In genomic region chr2:54454922-54455583, GRCh38 we compare ENCODE assay signal across 9 cellular contexts. TPM values are rescaled to one million over a fixed set of nuclear protein-coding genes. Genes with fewer than 3 reads are reported as not detected.
DNase-seq lines count a peak whose midpoint lies in the region; ATAC-seq, FAIRE-seq and TF ChIP-seq lines count a peak whose summit lies in the region.
"Had no signal": no experiment of that assay in that cellular context is flagged by ENCODE, and none has a peak within 500 bp of the region (broad histone marks: within the 10 kb centered on the region; RNA-seq: fewer than 3 reads in every experiment).

No MANE protein-coding gene starts in this region.

- CTCF ChIA-PET in endothelial cell of umbilical vein (lab: Charles Lee) = no interaction called here

- H2AFZ ChIP-seq in DND-41 (ENCODE audit: low read depth, low read length) (no peak overlapping the region), endothelial cell of umbilical vein (ENCODE audit: low read depth, low read length) (peak overlapping the region; percentile 91)

- peak overlapping the region; percentile 68 for H3K4me3 Mint-ChIP-seq in natural killer cell treated with Interleukin-12 subunit alpha and Interleukin-12 subunit beta and Interleukin-15 and Interleukin-18, amount 100 ng/mL, for 72 hours

- H3K4me1 ChIP-seq in DND-41 (ENCODE audit: insufficient read depth, low read length) (peaks cover 24% of the 10 kb centered on the region), endothelial cell of umbilical vein (ENCODE audit: control insufficient read depth, extremely low read depth, insufficient read depth, low read length) (peaks cover 28% of the 10 kb centered on the region)

- intact Hi-C loops in endothelial cell of umbilical vein (cut with micrococcal nuclease) = loop anchor here (5.0 to 10.0 kb wide), 3 partner anchors 117 to 490 kb away; no protein-coding TSS in a partner anchor

- no peaks in the 10 kb centered on the region for H3K27me3 ChIP-seq in DND-41 (ENCODE audit: insufficient read depth, low read length, poor library complexity)
- H3K27me3 ChIP-seq in endothelial cell of umbilical vein (ENCODE audit: control insufficient read depth in 2 of 2, insufficient read depth in 2 of 2, low read length in 2 of 2) = no peaks in the 10 kb centered on the region

- dilution Hi-C loops in endothelial cell of umbilical vein (cut with MboI; ENCODE audit: extremely low pct_ligation_motif_present, low sequenced_read_pairs) = no loop called here

- FAIRE-seq in endothelial cell of umbilical vein (lab: Jason Lieb, UNC) = no peak
- FAIRE-seq: K562 had no signal

- no peak for TF ChIP-seq CTCF in DND-41 (IDR thresholded peaks at IDR 0.05; ENCODE audit: borderline replicate concordance, extremely low read depth, low read length, poor library complexity, severe bottlenecking)
- TF ChIP-seq CTCF in endothelial cell of umbilical vein (IDR thresholded peaks at IDR 0.05; ENCODE audit: extremely low read depth in 1 of 2, insufficient read depth in 1 of 2, low read depth in 1 of 2, low read length in 2 of 2) = no peak

- H3K27me3 Mint-ChIP-seq in natural killer cell treated with Interleukin-12 subunit alpha and Interleukin-12 subunit beta and Interleukin-15 and Interleukin-18, amount 100 ng/mL, for 72 hours = peaks cover 30 to 42% of the 10 kb centered on the region in 2 donors

- no peak for TF ChIP-seq POLR2A in endothelial cell of umbilical vein (IDR thresholded peaks at IDR 0.05; ENCODE audit: low read depth, low read length)

- no peaks in the 10 kb centered on the region for H3K9me1 ChIP-seq in endothelial cell of umbilical vein (replicated peaks; ENCODE audit: control insufficient read depth, extremely low read depth, insufficient read depth, low read length)

- H3K9ac ChIP-seq in DND-41 (ENCODE audit: low read depth, low read length) = no peak overlapping the region
- peak overlapping the region; percentile 68 for H3K9ac ChIP-seq in endothelial cell of umbilical vein (replicated peaks; ENCODE audit: extremely low read depth, insufficient read depth, low read length)

- H3K27ac ChIP-seq in DND-41 (ENCODE audit: low read length) (no peak overlapping the region), endothelial cell of umbilical vein (ENCODE audit: insufficient read depth, low read depth, low read length) (peak overlapping the region; percentile 56)

- H3K9me3 Mint-ChIP-seq in natural killer cell treated with Interleukin-12 subunit alpha and Interleukin-12 subunit beta and Interleukin-15 and Interleukin-18, amount 100 ng/mL, for 72 hours = no peaks in the 10 kb centered on the region

- no peaks in the 10 kb centered on the region for H4K20me1 ChIP-seq in DND-41 (ENCODE audit: insufficient read depth, low read length)
- H4K20me1 ChIP-seq in endothelial cell of umbilical vein (replicated peaks; ENCODE audit: control insufficient read depth, extremely low read depth, insufficient read depth, low read length) = peaks cover 6% of the 10 kb centered on the region

- H3K9me3 ChIP-seq in DND-41 (ENCODE audit: insufficient read depth, low read length, severe bottlenecking) (no peaks in the 10 kb centered on the region), endothelial cell of umbilical vein (replicated peaks; ENCODE audit: control insufficient read depth, insufficient read depth, low read length) (no peaks in the 10 kb centered on the region)

- no peaks in the 10 kb centered on the region for H3K36me3 Mint-ChIP-seq in natural killer cell treated with Interleukin-12 subunit alpha and Interleukin-12 subunit beta and Interleukin-15 and Interleukin-18, amount 100 ng/mL, for 72 hours

- DNase-seq in DND-41 (no peak), RPMI8226 (peak; percentile 34), endothelial cell of umbilical vein (ENCODE audit: low read depth, low spot score) (peak; percentile 35), NCI-H82 treated with DMSO at 0.1 percent for 48 hours (lab: John Stamatoyannopoulos, UW; ENCODE audit: unreplicated experiment) (no peak), dedifferentiated amniotic fluid mesenchymal stem cell (ENCODE audit: extremely low spot score) (no peak), DMS 273 (lab: John Stamatoyannopoulos, UW; ENCODE audit: unreplicated experiment) (no peak), NCI-H1092 treated with DMSO at 0.1 percent for 48 hours (lab: John Stamatoyannopoulos, UW) (no peak)
- no peak for DNase-seq in natural killer cell treated with Interleukin-12 subunit alpha and Interleukin-12 subunit beta and Interleukin-15 and Interleukin-18, amount 100 ng/mL, for 72 hours (ENCODE audit: low spot score)

- no peak for ATAC-seq in DND-41 (ENCODE audit: insufficient read depth, low read depth)
- no peak for ATAC-seq in natural killer cell treated with Interleukin-12 subunit alpha and Interleukin-12 subunit beta and Interleukin-15 and Interleukin-18, amount 100 ng/mL, for 72 hours

- H3K4me2 ChIP-seq in DND-41 (ENCODE audit: insufficient read depth, low read length) = peak overlapping the region; percentile 86; the same call in 1 of the 2 replicates
- H3K4me2 ChIP-seq in endothelial cell of umbilical vein (ENCODE audit: insufficient read depth, low read length) = peak overlapping the region; percentile 78

- POLR2A ChIA-PET in endothelial cell of umbilical vein (lab: Charles Lee) = interaction anchor here (1.0 kb wide), 1 partner anchor 126 kb away, joined by 4 read pairs; no protein-coding TSS in a partner anchor

- H3K4me3 ChIP-seq in DND-41 (ENCODE audit: low read depth in 1 of 2, low read length in 2 of 2) = no peak overlapping the region
- peak overlapping the region; percentile 60 to 77 (median 68) for H3K4me3 ChIP-seq in endothelial cell of umbilical vein (replicated peaks in 1 of 3; ENCODE audit: insufficient read depth in 1 of 3, low read depth in 1 of 3, low read length in 3 of 3)
- H3K4me3 ChIP-seq: K562 had no signal

- peaks cover 13% of the 10 kb centered on the region in 2 donors for H3K4me1 Mint-ChIP-seq in natural killer cell treated with Interleukin-12 subunit alpha and Interleukin-12 subunit beta and Interleukin-15 and Interleukin-18, amount 100 ng/mL, for 72 hours (ENCODE audit: low read depth in 2 of 2)

- H3K79me2 ChIP-seq in DND-41 (ENCODE audit: insufficient read depth, low read length) (no peaks in the 10 kb centered on the region), endothelial cell of umbilical vein (ENCODE audit: control insufficient read depth, insufficient read depth, low read length) (peaks cover 29% of the 10 kb centered on the region)

- H3K36me3 ChIP-seq in DND-41 (ENCODE audit: insufficient read depth, low read length) (no peaks in the 10 kb centered on the region; the same call in 1 of the 2 replicates), endothelial cell of umbilical vein (ENCODE audit: control insufficient read depth in 2 of 2, extremely low read depth in 1 of 2, insufficient read depth in 2 of 2, low read length in 2 of 2) (no peaks in the 10 kb centered on the region)

- BruUV-seq in endothelial cell of umbilical vein (replicated peaks; lab: Mats Ljungman, UMichigan) = TSS peak; percentile 69

- no peak overlapping the region for H3K27ac Mint-ChIP-seq in natural killer cell treated with Interleukin-12 subunit alpha and Interleukin-12 subunit beta and Interleukin-15 and Interleukin-18, amount 100 ng/mL, for 72 hours

TF ChIP-seq in endothelial cell of umbilical vein, 7 proteins besides CTCF, POLR2A, EP300 and RAD21:
- TF ChIP-seq POLR2AphosphoS5 (IDR thresholded peaks at IDR 0.05; ENCODE audit: insufficient read depth, low read depth, low read length) = no peak
- no peak for TF ChIP-seq MYC (IDR thresholded peaks at IDR 0.05; ENCODE audit: low read depth, low read length)
- TF ChIP-seq GATA2 (IDR thresholded peaks at IDR 0.05; ENCODE audit: insufficient read depth, insufficient read length, low read depth, low read length) = no peak
- no peak for TF ChIP-seq JUN (IDR thresholded peaks at IDR 0.05; ENCODE audit: borderline replicate concordance, insufficient read depth, insufficient read length, low read depth)
- TF ChIP-seq FOS (IDR thresholded peaks at IDR 0.05; ENCODE audit: borderline replicate concordance, insufficient read depth, low read length) = no peak

RNA-seq across cellular contexts. Expression of gene SPTBN1, which starts 1.1 kb away (rescaled TPM):
- total RNA-seq in endothelial cell of umbilical vein = 320 and 328 TPM in 2 replicates
- 49.1 and 63.3 TPM in 2 replicates for polyA plus RNA-seq in endothelial cell of umbilical vein
- 38.1 and 40.3 TPM in 2 replicates for polyA plus RNA-seq in endothelial cell of umbilical vein (2011; cell fraction: cytosol; rRNA removed)
- 600 and 687 TPM in 2 replicates for polyA plus RNA-seq in endothelial cell of umbilical vein (2011; cell fraction: nucleus; rRNA removed)
- polyA plus RNA-seq in endothelial cell of umbilical vein (2012) = 196 and 207 TPM in 2 replicates
- polyA minus RNA-seq in endothelial cell of umbilical vein = 232 and 261 TPM in 2 replicates
- 23.1 TPM for polyA minus RNA-seq in endothelial cell of umbilical vein (2011; cell fraction: cytosol; rRNA and poly(A)+ RNA removed)
- 636 and 685 TPM in 2 replicates for polyA minus RNA-seq in endothelial cell of umbilical vein (2011; cell fraction: nucleus; rRNA and poly(A)+ RNA removed)
- total RNA-seq in natural killer cell treated with Interleukin-12 subunit alpha and Interleukin-12 subunit beta and Interleukin-15 and Interleukin-18, amount 100 ng/mL, for 72 hours = 10 to 100 TPM; 39.1 to 41.8 TPM

Comparison
In these comparisons a context has a peak if more than half of its experiments do, and no peak if none do; other contexts are left out.
1. DNase-seq: peak in RPMI8226 (single experiment) and endothelial cell of umbilical vein (single experiment); none in DND-41 (single experiment), natural killer cell treated with Interleukin-12 subunit alpha and Interleukin-12 subunit beta and Interleukin-15 and Interleukin-18, amount 100 ng/mL, for 72 hours (single experiment), NCI-H82 treated with DMSO at 0.1 percent for 48 hours (single experiment), dedifferentiated amniotic fluid mesenchymal stem cell (single experiment), DMS 273 (single experiment) and NCI-H1092 treated with DMSO at 0.1 percent for 48 hours (single experiment).
2. H3K4me3 ChIP-seq: peak in endothelial cell of umbilical vein (3 of 3); none in DND-41 (0 of 2).